1 cellular context compared by ENCODE assay signal in genomic region chr6:166045173-166045957, GRCh38.
TF ChIP-seq lines count a peak whose summit lies in the region.

No MANE protein-coding gene starts in this region.

TF ChIP-seq in K562, 482 proteins besides CTCF, POLR2A, EP300 and RAD21 (continued from another document):
- TF ChIP-seq ATF3 (IDR thresholded peaks at IDR 0.05) (peak; percentile 14; the same call in 1 of the 2 replicates), ATF3 (CRISPR knock-in tag; conservative IDR thresholded peaks at IDR 0.05) (no peak), C11orf30 (IDR thresholded peaks at IDR 0.05; ENCODE audit: low read depth) (peak; percentile 68), POLR3G (IDR thresholded peaks at IDR 0.05; ENCODE audit: extremely low read depth, insufficient read length, insufficient replicate concordance) (no peak), MAFK (IDR thresholded peaks at IDR 0.05; ENCODE audit: low read length) (peak; percentile 80), ZEB2 (IDR thresholded peaks at IDR 0.05) (no peak), RERE (CRISPR knock-in tag; IDR thresholded peaks at IDR 0.05; ENCODE audit: borderline replicate concordance) (no peak), E2F6 (IDR thresholded peaks at IDR 0.05; ENCODE audit: borderline replicate concordance in 1 of 2, extremely low read depth in 1 of 2, insufficient read depth in 1 of 2, insufficient read length in 1 of 2, low read depth in 1 of 2, low read length in 1 of 2, poor library complexity in 1 of 2, severe bottlenecking in 1 of 2) (no peak), ZNF77 (CRISPR knock-in tag; IDR thresholded peaks at IDR 0.05) (no peak), NCOR1 (IDR thresholded peaks at IDR 0.05) (no peak), ZZZ3 (IDR thresholded peaks at IDR 0.05) (no peak), MCM3 (IDR thresholded peaks at IDR 0.05) (no peak), E2F4 (CRISPR knock-in tag; IDR thresholded peaks at IDR 0.05; ENCODE audit: low read depth) (no peak), MAFG (tag; conservative IDR thresholded peaks at IDR 0.05) (peak; percentile 69), ZNF316 (IDR thresholded peaks at IDR 0.05) (peak; percentile 83)
TF ChIP-seq in K562: peak in this region for 7.
